ENCODE assay signal across 8 cellular contexts in genomic region chr6:111566222-111566717, GRCh38. TPM values are rescaled to one million over a fixed set of nuclear protein-coding genes. Genes with fewer than 3 reads are reported as not detected.
DNase-seq lines count a peak whose midpoint lies in the region; ATAC-seq, FAIRE-seq and TF ChIP-seq lines count a peak whose summit lies in the region.

No MANE protein-coding gene starts in this region.

- H3K36me3 ChIP-seq in neural progenitor cell (no peaks in the 10 kb centered on the region), small intestine (ENCODE audit: control insufficient read depth in 2 of 2, insufficient read depth in 2 of 2, low read length in 2 of 2) (peaks cover 2 to 8% of the 10 kb centered on the region in 2 donors)

- H4K20me1 ChIP-seq in neural progenitor cell (ENCODE audit: low read depth) = peaks cover 5% of the 10 kb centered on the region

- peak overlapping the region; percentile 92 for H3K27ac Mint-ChIP-seq in activated naive CD8-positive, alpha-beta T cell
- H3K27ac Mint-ChIP-seq in neural progenitor cell = peak overlapping the region; percentile 68

- peaks cover 13% of the 10 kb centered on the region for H3F3A ChIP-seq in neural progenitor cell (ENCODE audit: low read depth)

- no peak for TF ChIP-seq CTCF in neural progenitor cell (IDR thresholded peaks at IDR 0.05)

- peaks cover 25% of the 10 kb centered on the region for H3K4me1 ChIP-seq in neural progenitor cell
- peaks cover 0 to 11% of the 10 kb centered on the region in 2 donors for H3K4me1 ChIP-seq in small intestine (ENCODE audit: control insufficient read depth in 2 of 2, insufficient read depth in 1 of 2, low read depth in 1 of 2, low read length in 1 of 2)

- H2AFZ ChIP-seq in neural progenitor cell (replicated peaks) = no peak overlapping the region

- peak overlapping the region; percentile 69 for H3K4me3 Mint-ChIP-seq in activated naive CD8-positive, alpha-beta T cell
- H3K4me3 Mint-ChIP-seq in neural progenitor cell = peak overlapping the region; percentile 37

- H3K4me1 Mint-ChIP-seq in activated naive CD8-positive, alpha-beta T cell (ENCODE audit: low read depth) = peaks cover 37% of the 10 kb centered on the region
- peaks cover 42% of the 10 kb centered on the region for H3K4me1 Mint-ChIP-seq in neural progenitor cell

- FAIRE-seq in small intestine (lab: Jason Lieb, UNC) = no peak

- H3K79me2 ChIP-seq in neural progenitor cell (ENCODE audit: low read depth) = no peaks in the 10 kb centered on the region

- ATAC-seq in GM18505 (IDR thresholded peaks at IDR 0.05; ENCODE audit: unreplicated experiment) (peak; percentile 6), HG02798 (IDR thresholded peaks at IDR 0.05; ENCODE audit: poor library complexity, unreplicated experiment) (peak; percentile 11), GM18867 (IDR thresholded peaks at IDR 0.05; ENCODE audit: unreplicated experiment) (no peak)

- peaks cover 26% of the 10 kb centered on the region for H3K36me3 Mint-ChIP-seq in activated naive CD8-positive, alpha-beta T cell
- peaks cover 15% of the 10 kb centered on the region for H3K36me3 Mint-ChIP-seq in neural progenitor cell

- no peak overlapping the region for H3K4me2 ChIP-seq in neural progenitor cell

- no peaks in the 10 kb centered on the region for H3K27me3 Mint-ChIP-seq in activated naive CD8-positive, alpha-beta T cell
- H3K27me3 Mint-ChIP-seq in neural progenitor cell (ENCODE audit: insufficient read depth, low read depth) = peaks cover 2% of the 10 kb centered on the region

- no peaks in the 10 kb centered on the region for H3K9me3 Mint-ChIP-seq in activated naive CD8-positive, alpha-beta T cell (ENCODE audit: low read depth)
- H3K9me3 Mint-ChIP-seq in neural progenitor cell = no peaks in the 10 kb centered on the region

- H3K27ac ChIP-seq in neural progenitor cell (no peak overlapping the region), small intestine (ENCODE audit: low read depth in 1 of 2, low read length in 1 of 2) (peak overlapping the region in 1 of 2 donors; percentile 51)

- H3K4me3 ChIP-seq in neural progenitor cell (no peak overlapping the region), small intestine (ENCODE audit: low read depth in 1 of 2, low read length in 2 of 2) (no peak overlapping the region)

- DNase-seq in neural progenitor cell (ENCODE audit: low spot score) (no peak), small intestine (no peak), GM19238 (ENCODE audit: insufficient read length, low spot score) (no peak), DMS114 treated with DMSO at 0.1 percent for 48 hours (lab: John Stamatoyannopoulos, UW; ENCODE audit: unreplicated experiment) (no peak)

- H3K9me3 ChIP-seq in neural progenitor cell (ENCODE audit: low read depth) (no peaks in the 10 kb centered on the region), small intestine (ENCODE audit: control insufficient read depth, low read depth) (no peaks in the 10 kb centered on the region)

- no peaks in the 10 kb centered on the region for H3K27me3 ChIP-seq in neural progenitor cell
- H3K27me3 ChIP-seq in small intestine (ENCODE audit: control insufficient read depth in 2 of 2, insufficient read depth in 2 of 2, low read length in 2 of 2) = no peaks in the 10 kb centered on the region

- WGBS in small intestine, 3 donors = 56 to 84% (median 74%) methylated on average over 8 of the region's 8 CpGs

- no peak overlapping the region for H3K9ac ChIP-seq in neural progenitor cell

- no peak for TF ChIP-seq POLR2A in GM18505 (IDR thresholded peaks at IDR 0.05; ENCODE audit: borderline replicate concordance, extremely low read depth, insufficient read depth, insufficient read length)

RNA-seq across cellular contexts. Expression of gene TRAF3IP2, which starts 39.4 kb away (rescaled TPM):
- total RNA-seq in neural progenitor cell (ENCODE audit: low replicate concordance) = 0.59 and 0.60 TPM in 2 replicates
- polyA plus RNA-seq in small intestine = 10 to 100 TPM; 40.4 to 50.0 (median 40.9) TPM
